In the genomic region with DNA sequence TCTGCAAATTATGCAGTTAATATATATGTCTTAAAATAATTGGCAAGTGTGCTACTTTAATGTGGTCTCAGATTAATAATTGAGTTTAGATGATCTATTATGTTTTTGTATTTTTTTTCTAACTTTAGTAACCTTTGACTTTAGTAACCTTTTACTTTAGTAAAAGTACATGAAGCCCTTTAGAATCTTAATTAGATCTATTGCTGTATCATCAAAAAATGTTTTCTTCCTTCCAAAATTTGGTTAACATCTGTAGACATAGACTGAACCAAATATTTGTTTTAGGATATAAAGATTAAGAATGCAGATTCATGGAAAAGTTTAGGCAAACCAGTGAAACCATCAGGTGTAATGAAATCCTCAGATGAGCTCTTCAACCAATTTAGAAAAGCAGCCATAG, we compare ENCODE assay signal across 38 cellular contexts. TPM values are rescaled to one million over a fixed set of nuclear protein-coding genes. Genes with fewer than 3 reads are reported as not detected.
"Had no signal": no experiment of that assay in that cellular context is flagged by ENCODE, and none has a peak within 500 bp of the region (broad histone marks: within the 10 kb centered on the region; RNA-seq: fewer than 3 reads in every experiment).

No MANE protein-coding gene starts in this region.

- FAIRE-seq: astrocyte, TTC549 had no signal

- H3K27me3 Mint-ChIP-seq: activated CD4-positive, alpha-beta memory T cell treated with anti-CD3 and anti-CD28 coated beads, Interleukin-2, amount 10 ng/mL, durations not matched to agents 7 days and 5 days; activated CD8-positive, alpha-beta memory T cell treated with anti-CD3 and anti-CD28 coated beads, Interleukin-2, amount 10 ng/mL, durations not matched to agents 7 days and 5 days; activated naive CD8-positive, alpha-beta T cell treated with anti-CD3 and anti-CD28 coated beads for 36 hours had no signal

- H3K9me3 Mint-ChIP-seq: activated B cell treated with CpG ODN at 0.5 μM for 24 hours; activated CD4-positive, alpha-beta memory T cell treated with anti-CD3 and anti-CD28 coated beads, Interleukin-2, amount 10 ng/mL, durations not matched to agents 7 days and 5 days; activated CD4-positive, alpha-beta T cell treated with anti-CD3 and anti-CD28 coated beads, Interleukin-2, amount 10 ng/mL, durations not matched to agents 24 days and 14 days; activated naive CD4-positive, alpha-beta T cell treated with anti-CD3 and anti-CD28 coated beads for 36 hours; activated naive CD4-positive, alpha-beta T cell treated with anti-CD3 and anti-CD28 coated beads, Interleukin-2, amount 50 U/mL, for 72 hours; activated naive CD8-positive, alpha-beta T cell treated with anti-CD3 and anti-CD28 coated beads for 36 hours; activated T-cell treated with anti-CD3 and anti-CD28 coated beads, Interleukin-2, amount 50 U/mL, for 4 hours; activated T-cell treated with anti-CD3 and anti-CD28 coated beads, Interleukin-2, amount 50 U/mL, for 72 hours; activated T-helper 1 cell treated with anti-CD3 and anti-CD28 coated beads, Interleukin-12 subunit alpha, Interleukin-12 subunit beta, Interleukin-2, Interleukin-4 antibody, amounts not matched to agents 30 ng/mL and 10 ng/mL and 1 ng/mL, durations not matched to agents 14 hours and 24 hours and 36 hours; activated T-helper 17 cell treated with anti-CD3 and anti-CD28 coated beads, Interleukin-2, amount 50 U/mL, for 72 hours; T-helper 1 cell treated with Interleukin-12 subunit alpha and Interleukin-12 subunit beta and Interleukin-4 antibody, amounts not matched to agents 30 μg/mL and 1 μg/mL, for 36 hours; T-helper 2 cell treated with Interferon-gamma antibody and Interleukin-4, amounts not matched to agents 5 μg/mL and 100 μg/mL, for 36 hours had no signal

- H3K9me3 ChIP-seq: adrenal gland, body of pancreas, breast epithelium had no signal

- H3K36me3 ChIP-seq: adrenal gland, brain microvascular endothelial cell, breast epithelium had no signal

- H3K36me3 Mint-ChIP-seq: activated CD8-positive, alpha-beta memory T cell treated with anti-CD3 and anti-CD28 coated beads, Interleukin-2, amount 10 ng/mL, durations not matched to agents 7 days and 5 days; activated naive CD4-positive, alpha-beta T cell treated with anti-CD3 and anti-CD28 coated beads, Interleukin-2, amount 50 U/mL, for 72 hours; activated naive CD8-positive, alpha-beta T cell treated with anti-CD3 and anti-CD28 coated beads for 36 hours had no signal

- ATAC-seq: activated CD8-positive, alpha-beta memory T cell treated with anti-CD3 and anti-CD28 coated beads, Interleukin-2, amount 10 ng/mL, durations not matched to agents 7 days and 5 days; activated CD8-positive, alpha-beta T cell treated with anti-CD3 and anti-CD28 coated beads, Interleukin-2, amount 10 ng/mL, durations not matched to agents 7 days and 5 days; activated naive CD4-positive, alpha-beta T cell treated with anti-CD3 and anti-CD28 coated beads, Interleukin-2, amount 50 U/mL, for 72 hours; activated T-cell treated with anti-CD3 and anti-CD28 coated beads, Interleukin-2, amount 50 U/mL, for 4 hours; activated T-cell treated with anti-CD3 and anti-CD28 coated beads, Interleukin-2, amount 50 U/mL, for 72 hours; activated T-helper 17 cell treated with anti-CD3 and anti-CD28 coated beads, Interleukin-2, amount 50 U/mL, for 72 hours; body of pancreas had no signal

- H3K27ac ChIP-seq: adrenal gland, body of pancreas, brain microvascular endothelial cell, breast epithelium, VCaP had no signal

- H3K4me3 ChIP-seq: adrenal gland, body of pancreas, breast epithelium had no signal

- H3K4me3 Mint-ChIP-seq: activated B cell treated with CpG ODN at 0.5 μM for 24 hours; activated CD4-positive, alpha-beta memory T cell treated with anti-CD3 and anti-CD28 coated beads, Interleukin-2, amount 10 ng/mL, durations not matched to agents 7 days and 5 days; activated CD4-positive, alpha-beta T cell treated with anti-CD3 and anti-CD28 coated beads, Interleukin-2, amount 10 ng/mL, durations not matched to agents 24 days and 14 days; activated CD8-positive, alpha-beta memory T cell treated with anti-CD3 and anti-CD28 coated beads, Interleukin-2, amount 10 ng/mL, durations not matched to agents 7 days and 5 days; activated CD8-positive, alpha-beta T cell treated with anti-CD3 and anti-CD28 coated beads, Interleukin-2, amount 10 ng/mL, durations not matched to agents 7 days and 5 days; activated naive CD4-positive, alpha-beta T cell treated with anti-CD3 and anti-CD28 coated beads for 36 hours; activated naive CD8-positive, alpha-beta T cell treated with anti-CD3 and anti-CD28 coated beads for 36 hours; activated T-cell treated with anti-CD3 and anti-CD28 coated beads, Interleukin-2, amount 50 U/mL, for 4 hours; activated T-cell treated with anti-CD3 and anti-CD28 coated beads, Interleukin-2, amount 50 U/mL, for 72 hours; activated T-helper 1 cell treated with anti-CD3 and anti-CD28 coated beads, Interleukin-12 subunit alpha, Interleukin-12 subunit beta, Interleukin-2, Interleukin-4 antibody, amounts not matched to agents 30 ng/mL and 10 ng/mL and 1 ng/mL, durations not matched to agents 14 hours and 24 hours and 36 hours; activated T-helper 17 cell treated with anti-CD3 and anti-CD28 coated beads, Interleukin-2, amount 50 U/mL, for 72 hours; T-helper 1 cell treated with Interleukin-12 subunit alpha and Interleukin-12 subunit beta and Interleukin-4 antibody, amounts not matched to agents 30 μg/mL and 1 μg/mL, for 36 hours; T-helper 2 cell treated with Interferon-gamma antibody and Interleukin-4, amounts not matched to agents 5 μg/mL and 100 μg/mL, for 36 hours had no signal

- H3K4me1 ChIP-seq: adrenal gland, body of pancreas, breast epithelium had no signal

- H3K27me3 ChIP-seq: adrenal gland, body of pancreas, brain microvascular endothelial cell, breast epithelium had no signal

- H3K27ac Mint-ChIP-seq: activated B cell treated with CpG ODN at 0.5 μM for 24 hours; activated CD4-positive, alpha-beta memory T cell treated with anti-CD3 and anti-CD28 coated beads, Interleukin-2, amount 10 ng/mL, durations not matched to agents 7 days and 5 days; activated CD4-positive, alpha-beta T cell treated with anti-CD3 and anti-CD28 coated beads, Interleukin-2, amount 10 ng/mL, durations not matched to agents 24 days and 14 days; activated CD8-positive, alpha-beta memory T cell treated with anti-CD3 and anti-CD28 coated beads, Interleukin-2, amount 10 ng/mL, durations not matched to agents 7 days and 5 days; activated CD8-positive, alpha-beta T cell treated with anti-CD3 and anti-CD28 coated beads, Interleukin-2, amount 10 ng/mL, durations not matched to agents 7 days and 5 days; activated naive CD4-positive, alpha-beta T cell treated with anti-CD3 and anti-CD28 coated beads for 36 hours; activated naive CD4-positive, alpha-beta T cell treated with anti-CD3 and anti-CD28 coated beads, Interleukin-2, amount 50 U/mL, for 72 hours; activated naive CD8-positive, alpha-beta T cell treated with anti-CD3 and anti-CD28 coated beads for 36 hours; activated T-cell treated with anti-CD3 and anti-CD28 coated beads, Interleukin-2, amount 50 U/mL, for 72 hours; activated T-helper 1 cell treated with anti-CD3 and anti-CD28 coated beads, Interleukin-12 subunit alpha, Interleukin-12 subunit beta, Interleukin-2, Interleukin-4 antibody, amounts not matched to agents 30 ng/mL and 10 ng/mL and 1 ng/mL, durations not matched to agents 14 hours and 24 hours and 36 hours; activated T-helper 17 cell treated with anti-CD3 and anti-CD28 coated beads, Interleukin-2, amount 50 U/mL, for 72 hours; T-helper 1 cell treated with Interleukin-12 subunit alpha and Interleukin-12 subunit beta and Interleukin-4 antibody, amounts not matched to agents 30 μg/mL and 1 μg/mL, for 36 hours; T-helper 2 cell treated with Interferon-gamma antibody and Interleukin-4, amounts not matched to agents 5 μg/mL and 100 μg/mL, for 36 hours had no signal

- DNase-seq: activated B cell treated with CpG ODN at 0.5 μM for 24 hours; activated CD4-positive, alpha-beta memory T cell treated with anti-CD3 and anti-CD28 coated beads, Interleukin-2, amount 10 ng/mL, durations not matched to agents 7 days and 5 days; activated CD4-positive, alpha-beta T cell treated with anti-CD3 and anti-CD28 coated beads for 4 hours; activated CD4-positive, alpha-beta T cell treated with anti-CD3 and anti-CD28 coated beads, Interleukin-2, amount 10 ng/mL, durations not matched to agents 24 days and 14 days; activated CD4-positive, alpha-beta T cell treated with anti-CD3 and anti-CD28 coated beads, Interleukin-2, amount 50 U/mL, for 48 hours; activated CD4-positive, CD25-positive, alpha-beta regulatory T cell treated with anti-CD3 and anti-CD28 coated beads, Interleukin-2, amount 50 U/mL, for 72 hours; activated CD8-positive, alpha-beta memory T cell treated with anti-CD3 and anti-CD28 coated beads for 24 hours; activated CD8-positive, alpha-beta memory T cell treated with anti-CD3 and anti-CD28 coated beads, Interleukin-2, amount 10 ng/mL, durations not matched to agents 7 days and 5 days; activated CD8-positive, alpha-beta memory T cell treated with anti-CD3 and anti-CD28 coated beads, Interleukin-2, amount 50 U/mL, for 48 hours; activated CD8-positive, alpha-beta T cell treated with anti-CD3 and anti-CD28 coated beads, Interleukin-2, amount 10 ng/mL, durations not matched to agents 7 days and 5 days; activated effector memory CD4-positive, alpha-beta T cell treated with anti-CD3 and anti-CD28 coated beads, Interleukin-2, amount 50 U/mL, for 16 hours; activated gamma-delta T cell treated with Interleukin-2 at 50 U/mL for 16 hours; activated naive CD4-positive, alpha-beta T cell; activated naive CD4-positive, alpha-beta T cell treated with anti-CD3 and anti-CD28 coated beads for 36 hours; activated naive CD4-positive, alpha-beta T cell treated with anti-CD3 and anti-CD28 coated beads, Interleukin-2, amount 50 U/mL, for 16 hours; activated naive CD8-positive, alpha-beta T cell treated with anti-CD3 and anti-CD28 coated beads for 36 hours; activated T-cell treated with anti-CD3 and anti-CD28 coated beads, Interleukin-2, amount 50 U/mL, for 4 hours; activated T-cell treated with anti-CD3 and anti-CD28 coated beads, Interleukin-2, amount 50 U/mL, for 72 hours; adrenal gland; amniotic stem cell; aorta; body of pancreas; brain microvascular endothelial cell; central memory CD4-positive, alpha-beta T cell; T-helper 1 cell; T-helper 2 cell; T-helper 9 cell had no signal

- H3K4me1 Mint-ChIP-seq: activated B cell treated with CpG ODN at 0.5 μM for 24 hours; activated CD4-positive, alpha-beta memory T cell treated with anti-CD3 and anti-CD28 coated beads, Interleukin-2, amount 10 ng/mL, durations not matched to agents 7 days and 5 days; activated CD4-positive, alpha-beta T cell treated with anti-CD3 and anti-CD28 coated beads, Interleukin-2, amount 10 ng/mL, durations not matched to agents 24 days and 14 days; activated CD8-positive, alpha-beta memory T cell treated with anti-CD3 and anti-CD28 coated beads, Interleukin-2, amount 10 ng/mL, durations not matched to agents 7 days and 5 days; activated naive CD8-positive, alpha-beta T cell treated with anti-CD3 and anti-CD28 coated beads for 36 hours; activated T-helper 17 cell treated with anti-CD3 and anti-CD28 coated beads, Interleukin-2, amount 50 U/mL, for 72 hours had no signal

RNA-seq across cellular contexts. Expression of a gene that starts 25.7 kb away (rescaled TPM):
- total RNA-seq: activated B cell treated with CpG ODN at 0.5 μM for 24 hours; activated CD8-positive, alpha-beta T cell treated with anti-CD3 and anti-CD28 coated beads, Interleukin-2, amount 10 ng/mL, durations not matched to agents 7 days and 5 days; activated T-helper 17 cell treated with anti-CD3 and anti-CD28 coated beads, Interleukin-2, amount 50 U/mL, for 72 hours; body of pancreas had no signal
- polyA plus RNA-seq: aorta had no signal

RNA-seq across cellular contexts. Expression of a gene that starts 54.9 kb away (rescaled TPM):
- total RNA-seq: activated B cell treated with CpG ODN at 0.5 μM for 24 hours; activated CD4-positive, alpha-beta T cell treated with anti-CD3 and anti-CD28 coated beads, Interleukin-2, amount 10 ng/mL, durations not matched to agents 24 days and 14 days; activated CD8-positive, alpha-beta memory T cell treated with anti-CD3 and anti-CD28 coated beads, Interleukin-2, amount 10 ng/mL, durations not matched to agents 7 days and 5 days; activated CD8-positive, alpha-beta T cell treated with anti-CD3 and anti-CD28 coated beads, Interleukin-2, amount 10 ng/mL, durations not matched to agents 7 days and 5 days; activated naive CD4-positive, alpha-beta T cell treated with anti-CD3 and anti-CD28 coated beads for 36 hours; activated naive CD8-positive, alpha-beta T cell treated with anti-CD3 and anti-CD28 coated beads for 36 hours; activated T-cell treated with anti-CD3 and anti-CD28 coated beads, Interleukin-2, amount 50 U/mL, for 4 hours; activated T-cell treated with anti-CD3 and anti-CD28 coated beads, Interleukin-2, amount 50 U/mL, for 72 hours; activated T-helper 1 cell treated with anti-CD3 and anti-CD28 coated beads, Interleukin-12 subunit alpha, Interleukin-12 subunit beta, Interleukin-2, Interleukin-4 antibody, amounts not matched to agents 30 ng/mL and 10 ng/mL and 1 ng/mL, durations not matched to agents 14 hours and 24 hours and 36 hours; activated T-helper 17 cell treated with anti-CD3 and anti-CD28 coated beads, Interleukin-2, amount 50 U/mL, for 72 hours; adrenal gland; aorta; astrocyte; body of pancreas; cardiac septum; cerebellum had no signal
- polyA plus RNA-seq: adrenal gland, aorta had no signal
